Comparison of ENCODE assay signal across 1 cellular context in the genomic region with DNA sequence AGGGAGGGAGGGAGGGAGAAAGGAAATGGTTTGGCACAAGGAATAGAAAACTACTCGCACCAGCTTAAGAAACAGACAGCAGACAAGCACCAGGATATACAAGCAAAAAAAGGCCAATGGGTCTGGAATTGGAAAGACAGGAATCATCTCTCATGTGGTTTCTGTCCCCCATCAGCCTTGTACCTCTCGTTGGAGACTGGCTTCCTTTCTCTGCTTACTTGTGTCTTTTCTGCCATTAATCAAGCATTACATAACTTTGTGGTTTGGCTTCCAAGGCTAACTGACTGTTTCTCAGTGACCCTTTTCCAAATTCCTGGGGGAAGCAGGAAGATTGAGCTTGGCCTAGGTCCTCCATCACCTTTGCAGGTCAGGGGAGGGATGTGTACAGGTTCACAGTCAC.
TF ChIP-seq lines count a peak whose summit lies in the region.

No MANE protein-coding gene starts in this region.

TF ChIP-seq in SK-N-SH, 30 proteins besides CTCF, POLR2A, EP300 and RAD21 (continued from another document):
- TF ChIP-seq TCF12 (IDR thresholded peaks at IDR 0.05) (peak; percentile 70), TAF1 (IDR thresholded peaks at IDR 0.05; ENCODE audit: borderline replicate concordance, low read depth, low read length) (no peak), FOSL2 (IDR thresholded peaks at IDR 0.05; ENCODE audit: borderline replicate concordance, low read depth) (no peak), GATA2 (CRISPR knock-in tag; IDR thresholded peaks at IDR 0.05) (no peak), FOXJ3 (CRISPR knock-in tag; IDR thresholded peaks at IDR 0.05) (no peak), EZH2phosphoT487 (IDR thresholded peaks at IDR 0.05; ENCODE audit: borderline replicate concordance, low read depth) (no peak), CHD2 (IDR thresholded peaks at IDR 0.05; ENCODE audit: low read length, partially characterized antibody) (no peak), SMC3 (IDR thresholded peaks at IDR 0.05; ENCODE audit: low read depth, low read length) (no peak), JUND (IDR thresholded peaks at IDR 0.05) (peak; percentile 37; the same call in 1 of the 2 replicates), FOXM1 (IDR thresholded peaks at IDR 0.05; ENCODE audit: low read depth) (no peak), MEF2A (IDR thresholded peaks at IDR 0.05; ENCODE audit: borderline replicate concordance, low read depth) (no peak), YY1 (IDR thresholded peaks at IDR 0.05; ENCODE audit: low read depth) (no peak)
- TF ChIP-seq, protein P1, sequence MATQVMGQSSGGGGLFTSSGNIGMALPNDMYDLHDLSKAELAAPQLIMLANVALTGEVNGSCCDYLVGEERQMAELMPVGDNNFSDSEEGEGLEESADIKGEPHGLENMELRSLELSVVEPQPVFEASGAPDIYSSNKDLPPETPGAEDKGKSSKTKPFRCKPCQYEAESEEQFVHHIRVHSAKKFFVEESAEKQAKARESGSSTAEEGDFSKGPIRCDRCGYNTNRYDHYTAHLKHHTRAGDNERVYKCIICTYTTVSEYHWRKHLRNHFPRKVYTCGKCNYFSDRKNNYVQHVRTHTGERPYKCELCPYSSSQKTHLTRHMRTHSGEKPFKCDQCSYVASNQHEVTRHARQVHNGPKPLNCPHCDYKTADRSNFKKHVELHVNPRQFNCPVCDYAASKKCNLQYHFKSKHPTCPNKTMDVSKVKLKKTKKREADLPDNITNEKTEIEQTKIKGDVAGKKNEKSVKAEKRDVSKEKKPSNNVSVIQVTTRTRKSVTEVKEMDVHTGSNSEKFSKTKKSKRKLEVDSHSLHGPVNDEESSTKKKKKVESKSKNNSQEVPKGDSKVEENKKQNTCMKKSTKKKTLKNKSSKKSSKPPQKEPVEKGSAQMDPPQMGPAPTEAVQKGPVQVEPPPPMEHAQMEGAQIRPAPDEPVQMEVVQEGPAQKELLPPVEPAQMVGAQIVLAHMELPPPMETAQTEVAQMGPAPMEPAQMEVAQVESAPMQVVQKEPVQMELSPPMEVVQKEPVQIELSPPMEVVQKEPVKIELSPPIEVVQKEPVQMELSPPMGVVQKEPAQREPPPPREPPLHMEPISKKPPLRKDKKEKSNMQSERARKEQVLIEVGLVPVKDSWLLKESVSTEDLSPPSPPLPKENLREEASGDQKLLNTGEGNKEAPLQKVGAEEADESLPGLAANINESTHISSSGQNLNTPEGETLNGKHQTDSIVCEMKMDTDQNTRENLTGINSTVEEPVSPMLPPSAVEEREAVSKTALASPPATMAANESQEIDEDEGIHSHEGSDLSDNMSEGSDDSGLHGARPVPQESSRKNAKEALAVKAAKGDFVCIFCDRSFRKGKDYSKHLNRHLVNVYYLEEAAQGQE (IDR thresholded peaks at IDR 0.05; ENCODE audit: low read depth, low read length), result no peak
- TF ChIP-seq, protein P2, sequence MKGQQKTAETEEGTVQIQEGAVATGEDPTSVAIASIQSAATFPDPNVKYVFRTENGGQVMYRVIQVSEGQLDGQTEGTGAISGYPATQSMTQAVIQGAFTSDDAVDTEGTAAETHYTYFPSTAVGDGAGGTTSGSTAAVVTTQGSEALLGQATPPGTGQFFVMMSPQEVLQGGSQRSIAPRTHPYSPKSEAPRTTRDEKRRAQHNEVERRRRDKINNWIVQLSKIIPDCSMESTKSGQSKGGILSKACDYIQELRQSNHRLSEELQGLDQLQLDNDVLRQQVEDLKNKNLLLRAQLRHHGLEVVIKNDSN (IDR thresholded peaks at IDR 0.05; ENCODE audit: borderline replicate concordance, low read depth), result no peak
TF ChIP-seq in SK-N-SH: peak in this region for 4.
